8 cellular contexts compared by ENCODE assay signal in the genomic region with DNA sequence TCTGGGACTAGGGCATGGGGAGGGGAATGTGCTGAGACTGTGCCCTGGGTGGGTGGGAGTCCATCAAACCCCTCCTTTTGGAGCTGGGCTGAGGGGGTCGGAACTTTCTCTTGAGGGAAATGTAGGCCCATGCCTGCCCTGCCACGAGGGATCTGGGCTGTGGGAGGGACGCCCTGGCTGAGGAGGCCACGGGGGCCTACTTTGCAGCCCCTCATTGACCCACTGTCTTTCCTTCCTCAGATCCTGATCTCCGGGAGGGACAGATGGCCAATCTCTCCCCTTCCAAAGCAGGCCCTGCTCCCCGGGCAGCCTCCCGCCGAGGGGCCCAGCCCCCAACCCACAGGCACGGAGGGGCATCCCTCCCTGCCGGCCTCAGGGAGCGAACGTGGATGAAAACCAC. TPM values are rescaled to one million over a fixed set of nuclear protein-coding genes. Genes with fewer than 3 reads are reported as not detected.
A peak's percentile ranks its signal among the peaks of the same experiment; 100 is the strongest.
DNase-seq lines count a peak whose midpoint lies in the region; ATAC-seq and TF ChIP-seq lines count a peak whose summit lies in the region.

No MANE protein-coding gene starts in this region.

- H3K4me3 ChIP-seq in hepatocyte (no peak overlapping the region), prostate gland (no peak overlapping the region)

- H3K4me3 Mint-ChIP-seq in CD4-positive, alpha-beta T cell = no peak overlapping the region
- no peak overlapping the region for H3K4me3 Mint-ChIP-seq in WTC11

- H3K4me2 ChIP-seq in hepatocyte = no peak overlapping the region

- no peak for ATAC-seq in CD4-positive, alpha-beta T cell (ENCODE audit: poor library complexity)
- peak; percentile 7 for ATAC-seq in WTC11
- no peak for ATAC-seq in GM19395 (IDR thresholded peaks at IDR 0.05; ENCODE audit: unreplicated experiment)
- no peak for ATAC-seq in GM19351 (IDR thresholded peaks at IDR 0.05; ENCODE audit: unreplicated experiment)
- no peak for ATAC-seq in GM21390 (IDR thresholded peaks at IDR 0.05; ENCODE audit: unreplicated experiment)

- H3K27ac Mint-ChIP-seq in CD4-positive, alpha-beta T cell = peak overlapping the region; percentile 40
- H3K27ac Mint-ChIP-seq in WTC11 = no peak overlapping the region

- POLR2A ChIA-PET in CD4-positive, alpha-beta T cell (lab: Charles Lee) = interaction anchor here (0.8 to 2.2 kb wide), 6 partner anchors 9 to 50 kb away, joined by 3 to 30 read pairs (median 6); partner anchors contain the start of gene PML
- POLR2A ChIA-PET in WTC11 (lab: Charles Lee) = interaction anchor here (1.0 to 1.1 kb wide), 2 partner anchors 10 to 85 kb away, joined by 3 read pairs; no protein-coding TSS in a partner anchor

- H3K9me2 ChIP-seq in hepatocyte (replicated peaks; ENCODE audit: insufficient read depth) = no peaks in the 10 kb centered on the region

- TF ChIP-seq POLR2A in prostate gland (IDR thresholded peaks at IDR 0.05) = no peak

- H3K27me3 Mint-ChIP-seq in CD4-positive, alpha-beta T cell = no peaks in the 10 kb centered on the region
- peaks cover 3% of the 10 kb centered on the region; the same call in 1 of the 2 replicates for H3K27me3 Mint-ChIP-seq in WTC11 (ENCODE audit: low read depth)

- H4K20me1 ChIP-seq in hepatocyte (ENCODE audit: insufficient read depth, poor library complexity, severe bottlenecking) = no peaks in the 10 kb centered on the region

- no peaks in the 10 kb centered on the region for H3K36me3 ChIP-seq in hepatocyte (replicated peaks; ENCODE audit: insufficient read depth, low read depth)
- no peaks in the 10 kb centered on the region for H3K36me3 ChIP-seq in prostate gland

- no peak overlapping the region for H3K27ac ChIP-seq in CD4-positive, alpha-beta T cell (ENCODE audit: low read depth, low read length)
- H3K27ac ChIP-seq in hepatocyte = peak overlapping the region; percentile 88
- H3K27ac ChIP-seq in prostate gland = peak overlapping the region; percentile 82 to 84

- CTCF ChIA-PET in CD4-positive, alpha-beta T cell (lab: Charles Lee) = interaction anchor here (0.9 to 2.8 kb wide), 12 partner anchors 8 to 371 kb away, joined by 3 to 46 read pairs (median 6); partner anchors contain the start of gene PML
- CTCF ChIA-PET in WTC11 (lab: Charles Lee) = interaction anchor here (0.8 to 7.3 kb wide), 38 partner anchors 9 to 422 kb away, joined by 3 to 93 read pairs (median 6); partner anchors contain the start of genes LOXL1 and PML

- no peaks in the 10 kb centered on the region for H3K79me2 ChIP-seq in hepatocyte

- no peak for DNase-seq in CD4-positive, alpha-beta T cell
- DNase-seq in WTC11 (ENCODE audit: low spot score) (no peak), hepatocyte (ENCODE audit: low spot score) (no peak), prostate gland (ENCODE audit: low spot score) (no peak), head of caudate nucleus (no peak)

- WGBS in hepatocyte (ENCODE audit: low lambda C conversion rate, missing lambda C conversion rate) = 47% methylated on average over 9 of the region's 12 CpGs
- WGBS in prostate gland = 43% methylated on average over 12 of the region's 12 CpGs

- no peak overlapping the region for H2AFZ ChIP-seq in hepatocyte

- no peak for TF ChIP-seq CTCF in CD4-positive, alpha-beta T cell (IDR thresholded peaks at IDR 0.05)
- TF ChIP-seq CTCF in WTC11 (IDR thresholded peaks at IDR 0.05) = no peak
- no peak for TF ChIP-seq CTCF in hepatocyte (IDR thresholded peaks at IDR 0.05; ENCODE audit: poor library complexity)
- TF ChIP-seq CTCF in prostate gland (IDR thresholded peaks at IDR 0.05) = no peak

- H3K36me3 Mint-ChIP-seq in CD4-positive, alpha-beta T cell (ENCODE audit: low read depth) = no peaks in the 10 kb centered on the region
- no peaks in the 10 kb centered on the region for H3K36me3 Mint-ChIP-seq in WTC11

- H3K27me3 ChIP-seq in CD4-positive, alpha-beta T cell (ENCODE audit: control insufficient read depth, insufficient read depth, low read length) = no peaks in the 10 kb centered on the region
- no peaks in the 10 kb centered on the region for H3K27me3 ChIP-seq in hepatocyte
- no peaks in the 10 kb centered on the region for H3K27me3 ChIP-seq in prostate gland (replicated peaks; ENCODE audit: insufficient read depth)

- intact Hi-C loops in CD4-positive, alpha-beta T cell (cut with DNase I, micrococcal nuclease) = loop anchor here (1.0 to 10.0 kb wide), 4 partner anchors 13 to 371 kb away; partner anchors contain the start of gene ISLR2 (in 1 of the 2)
- intact Hi-C loops in prostate gland (cut with DNase I) (loop anchor here (2.0 kb wide), 1 partner anchor 13 kb away; no protein-coding TSS in a partner anchor), head of caudate nucleus (cut with DNase I) (no loop called here)

- no peaks in the 10 kb centered on the region for H3K9me3 Mint-ChIP-seq in CD4-positive, alpha-beta T cell
- no peaks in the 10 kb centered on the region for H3K9me3 Mint-ChIP-seq in WTC11

- H3K4me1 ChIP-seq in hepatocyte (ENCODE audit: insufficient read depth) (peaks cover 14% of the 10 kb centered on the region), prostate gland (replicated peaks) (no peaks in the 10 kb centered on the region)

- H3K4me1 Mint-ChIP-seq in CD4-positive, alpha-beta T cell (ENCODE audit: low read depth) = peaks cover 6% of the 10 kb centered on the region
- H3K4me1 Mint-ChIP-seq in WTC11 = peaks cover 10% of the 10 kb centered on the region

- H3K9me3 ChIP-seq in CD4-positive, alpha-beta T cell (ENCODE audit: control insufficient read depth, low read length) = no peaks in the 10 kb centered on the region
- H3K9me3 ChIP-seq in hepatocyte (ENCODE audit: low read depth) = no peaks in the 10 kb centered on the region
- no peaks in the 10 kb centered on the region for H3K9me3 ChIP-seq in prostate gland

TF ChIP-seq in WTC11, 78 proteins besides CTCF, POLR2A, EP300 and RAD21 (continues in another document):
- TF ChIP-seq ZNF121 (CRISPR knock-in tag; IDR thresholded peaks at IDR 0.05) (no peak), JAZF1 (CRISPR knock-in tag; IDR thresholded peaks at IDR 0.05) (no peak), TP53 (CRISPR knock-in tag; IDR thresholded peaks at IDR 0.05) (no peak), GABPB1 (CRISPR knock-in tag; IDR thresholded peaks at IDR 0.05) (no peak), ZNF423 (CRISPR knock-in tag; IDR thresholded peaks at IDR 0.05) (no peak), NFATC4 (CRISPR knock-in tag; IDR thresholded peaks at IDR 0.05) (no peak), ZNF138 (CRISPR knock-in tag; conservative IDR thresholded peaks at IDR 0.05) (no peak), ZNF425 (CRISPR knock-in tag; conservative IDR thresholded peaks at IDR 0.05) (no peak), RORB (CRISPR knock-in tag; IDR thresholded peaks at IDR 0.05) (no peak), ETV6 (CRISPR knock-in tag; IDR thresholded peaks at IDR 0.05) (no peak), SMAD4 (CRISPR knock-in tag; IDR thresholded peaks at IDR 0.05) (no peak), NR2C2 (CRISPR knock-in tag; IDR thresholded peaks at IDR 0.05) (no peak)
- TF ChIP-seq, protein P1, sequence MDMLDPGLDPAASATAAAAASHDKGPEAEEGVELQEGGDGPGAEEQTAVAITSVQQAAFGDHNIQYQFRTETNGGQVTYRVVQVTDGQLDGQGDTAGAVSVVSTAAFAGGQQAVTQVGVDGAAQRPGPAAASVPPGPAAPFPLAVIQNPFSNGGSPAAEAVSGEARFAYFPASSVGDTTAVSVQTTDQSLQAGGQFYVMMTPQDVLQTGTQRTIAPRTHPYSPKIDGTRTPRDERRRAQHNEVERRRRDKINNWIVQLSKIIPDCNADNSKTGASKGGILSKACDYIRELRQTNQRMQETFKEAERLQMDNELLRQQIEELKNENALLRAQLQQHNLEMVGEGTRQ (CRISPR knock-in tag; IDR thresholded peaks at IDR 0.05) = no peak
- TF ChIP-seq, protein P2, sequence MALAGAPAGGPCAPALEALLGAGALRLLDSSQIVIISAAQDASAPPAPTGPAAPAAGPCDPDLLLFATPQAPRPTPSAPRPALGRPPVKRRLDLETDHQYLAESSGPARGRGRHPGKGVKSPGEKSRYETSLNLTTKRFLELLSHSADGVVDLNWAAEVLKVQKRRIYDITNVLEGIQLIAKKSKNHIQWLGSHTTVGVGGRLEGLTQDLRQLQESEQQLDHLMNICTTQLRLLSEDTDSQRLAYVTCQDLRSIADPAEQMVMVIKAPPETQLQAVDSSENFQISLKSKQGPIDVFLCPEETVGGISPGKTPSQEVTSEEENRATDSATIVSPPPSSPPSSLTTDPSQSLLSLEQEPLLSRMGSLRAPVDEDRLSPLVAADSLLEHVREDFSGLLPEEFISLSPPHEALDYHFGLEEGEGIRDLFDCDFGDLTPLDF (CRISPR knock-in tag; IDR thresholded peaks at IDR 0.05) = no peak
- TF ChIP-seq, protein P3, sequence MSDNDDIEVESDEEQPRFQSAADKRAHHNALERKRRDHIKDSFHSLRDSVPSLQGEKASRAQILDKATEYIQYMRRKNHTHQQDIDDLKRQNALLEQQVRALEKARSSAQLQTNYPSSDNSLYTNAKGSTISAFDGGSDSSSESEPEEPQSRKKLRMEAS (CRISPR knock-in tag; IDR thresholded peaks at IDR 0.05) = no peak

RNA-seq across cellular contexts. Expression of gene LOXL1, which starts 25.3 kb away (rescaled TPM):
- total RNA-seq in CD4-positive, alpha-beta T cell = 1 to 10 TPM; 3.0 to 3.5 TPM
- total RNA-seq in WTC11 (2021) = 10.6 to 14.4 TPM (median 12.3 TPM) in 3 replicates
- total RNA-seq in hepatocyte = 35.6 and 44.5 TPM in 2 replicates
- 96.9 and 136 TPM in 2 replicates for polyA plus RNA-seq in hepatocyte
- 10 to 100 TPM; 20.5 to 22.5 TPM for total RNA-seq in prostate gland

RNA-seq across cellular contexts. Expression of gene STOML1, which starts 40.5 kb away (rescaled TPM):
- total RNA-seq in CD4-positive, alpha-beta T cell = 1 to 10 TPM; 4.6 to 5.3 TPM
- 5.0 to 5.5 TPM (median 5.4 TPM) in 3 replicates for total RNA-seq in WTC11 (2021)
- total RNA-seq in hepatocyte = 10.3 and 14.2 TPM in 2 replicates
- polyA plus RNA-seq in hepatocyte = 19.8 and 21.0 TPM in 2 replicates
- 10 to 100 TPM; 15.6 to 26.8 TPM for total RNA-seq in prostate gland

RNA-seq across cellular contexts. Expression of gene PML, which starts 42.9 kb away (rescaled TPM):
- 10 to 100 TPM; 39.2 to 42.9 TPM for total RNA-seq in CD4-positive, alpha-beta T cell
- total RNA-seq in WTC11 (2021) (39.0 to 47.7 TPM (median 40.5 TPM) in 3 replicates), hepatocyte (9.7 and 15.7 TPM in 2 replicates), prostate gland (100 to 1,000 TPM in 1 of 2 donors, 10 to 100 TPM in 1; 67.5 to 122 TPM)
- 29.9 and 38.8 TPM in 2 replicates for polyA plus RNA-seq in hepatocyte
